In genomic region chr10:112409274-112409673, GRCh38 we compare ENCODE assay signal across 1 cellular context.
TF ChIP-seq lines count a peak whose summit lies in the region.

No MANE protein-coding gene starts in this region.

TF ChIP-seq in GM23338, 12 proteins besides CTCF, POLR2A, EP300 and RAD21 (continued from another document):
- TF ChIP-seq ZNF462 (CRISPR knock-in tag; IDR thresholded peaks at IDR 0.05) = no peak
- no peak for TF ChIP-seq CREB1 (CRISPR knock-in tag; IDR thresholded peaks at IDR 0.05; ENCODE audit: low read depth)
- TF ChIP-seq POLR2AphosphoS5 (IDR thresholded peaks at IDR 0.05; ENCODE audit: low read depth) = no peak
- TF ChIP-seq ZNF114 (CRISPR knock-in tag; IDR thresholded peaks at IDR 0.05) = no peak
- no peak for TF ChIP-seq ZNF331 (CRISPR knock-in tag; IDR thresholded peaks at IDR 0.05; ENCODE audit: low read depth)
- no peak for TF ChIP-seq ETS1 (IDR thresholded peaks at IDR 0.05)
- TF ChIP-seq EZH2phosphoT487 (IDR thresholded peaks at IDR 0.05; ENCODE audit: unreplicated experiment) = no peak
